ENCODE assay signal across 29 cellular contexts in genomic region chr14:40985584-40985983, GRCh38.
"Had no signal": no experiment of that assay in that cellular context is flagged by ENCODE, and none has a peak within 500 bp of the region (broad histone marks: within the 10 kb centered on the region; RNA-seq: fewer than 3 reads in every experiment).

No MANE protein-coding gene starts in this region.

- FAIRE-seq: bronchial epithelial cell, TTC549 had no signal

- H3K36me3 ChIP-seq: ascending aorta, cardiac muscle cell had no signal

- H3K9me3 ChIP-seq: ascending aorta had no signal

- H3K4me1 ChIP-seq: ascending aorta had no signal

- H3K27ac ChIP-seq: ascending aorta, cardiac muscle cell, VCaP had no signal

- ATAC-seq: activated CD8-positive, alpha-beta T cell treated with anti-CD3 and anti-CD28 coated beads for 36 hours; activated naive CD8-positive, alpha-beta T cell treated with anti-CD3 and anti-CD28 coated beads, Interleukin-2, amount 50 U/mL, for 24 hours had no signal

- H3K27me3 ChIP-seq: ascending aorta, cardiac muscle cell had no signal

- H3K4me3 ChIP-seq: ascending aorta, cardiac muscle cell had no signal

- DNase-seq: activated B cell treated with CpG ODN at 0.5 μM for 24 hours; activated CD4-positive, alpha-beta memory T cell treated with anti-CD3 and anti-CD28 coated beads for 36 hours; activated CD4-positive, alpha-beta T cell treated with anti-CD3 and anti-CD28 coated beads for 4 hours; activated CD4-positive, alpha-beta T cell treated with anti-CD3 and anti-CD28 coated beads, Interleukin-2, amount 10 ng/mL, durations not matched to agents 24 days and 14 days; activated CD4-positive, alpha-beta T cell treated with anti-CD3 and anti-CD28 coated beads, Interleukin-2, amount 50 U/mL, for 1 hour; activated CD4-positive, alpha-beta T cell treated with anti-CD3 and anti-CD28 coated beads, Interleukin-2, amount 50 U/mL, for 4 hours; activated CD4-positive, CD25-positive, alpha-beta regulatory T cell treated with anti-CD3 and anti-CD28 coated beads, Interleukin-2, amount 50 U/mL, for 72 hours; activated CD8-positive, alpha-beta memory T cell treated with anti-CD3 and anti-CD28 coated beads, Interleukin-2, amount 50 U/mL, for 4 hours; activated CD8-positive, alpha-beta T cell treated with anti-CD3 and anti-CD28 coated beads for 36 hours; activated effector memory CD4-positive, alpha-beta T cell treated with Interleukin-2 at 50 U/mL for 16 hours; activated gamma-delta T cell; activated naive CD4-positive, alpha-beta T cell treated with anti-CD3 and anti-CD28 coated beads, Interleukin-2, amount 10 ng/mL, durations not matched to agents 7 days and 5 days; activated naive CD4-positive, alpha-beta T cell treated with Interleukin-2 at 50 U/mL for 16 hours; activated naive CD8-positive, alpha-beta T cell treated with anti-CD3 and anti-CD28 coated beads, Interleukin-2, amount 10 ng/mL, durations not matched to agents 7 days and 5 days; activated naive CD8-positive, alpha-beta T cell treated with anti-CD3 and anti-CD28 coated beads, Interleukin-2, amount 50 U/mL, for 24 hours; activated T-cell treated with anti-CD3 and anti-CD28 coated beads for 4 hours; activated T-cell treated with anti-CD3 and anti-CD28 coated beads, Interleukin-2, amount 50 U/mL, for 1 hour; activated T-cell treated with anti-CD3 and anti-CD28 coated beads, Interleukin-2, amount 50 U/mL, for 48 hours; amygdala; anterior cingulate cortex; caudate nucleus; cerebellar nuclear complex; T-helper 2 cell; T-helper 9 cell had no signal
